6 cellular contexts compared by ENCODE assay signal in genomic region chr2:136522724-136523123, GRCh38.
"Had no signal": no experiment of that assay in that cellular context is flagged by ENCODE, and none has a peak within 500 bp of the region (broad histone marks: within the 10 kb centered on the region; RNA-seq: fewer than 3 reads in every experiment).

No MANE protein-coding gene starts in this region.

- ATAC-seq: HepG2, K562 had no signal

- H3K4me3 ChIP-seq: K562 had no signal

- H3K27ac ChIP-seq: HL-60 had no signal

- DNase-seq: IMR-90, KBM-7, KG1 had no signal
